16 cellular contexts compared by ENCODE assay signal in genomic region chr14:95525999-95526398, GRCh38. TPM values are rescaled to one million over a fixed set of nuclear protein-coding genes. Genes with fewer than 3 reads are reported as not detected.
DNase-seq lines count a peak whose midpoint lies in the region; ATAC-seq and TF ChIP-seq lines count a peak whose summit lies in the region.
"Had no signal": no experiment of that assay in that cellular context is flagged by ENCODE, and none has a peak within 500 bp of the region (broad histone marks: within the 10 kb centered on the region; RNA-seq: fewer than 3 reads in every experiment).

No MANE protein-coding gene starts in this region.

- H3K4me3 ChIP-seq in right lobe of liver (no peak overlapping the region), uterus (no peak overlapping the region)
- H3K4me3 ChIP-seq: dorsolateral prefrontal cortex, lung had no signal

- no peaks in the 10 kb centered on the region for H3K27me3 ChIP-seq in right lobe of liver
- no peaks in the 10 kb centered on the region for H3K27me3 ChIP-seq in uterus
- H3K27me3 ChIP-seq: dorsolateral prefrontal cortex had no signal

- TF ChIP-seq CTCF in right lobe of liver (IDR thresholded peaks at IDR 0.05) = no peak
- no peak for TF ChIP-seq CTCF in uterus (IDR thresholded peaks at IDR 0.05)

- H3K4me3 Mint-ChIP-seq in activated CD4-positive, alpha-beta memory T cell treated with anti-CD3 and anti-CD28 coated beads, Interleukin-2, amount 10 ng/mL, durations not matched to agents 7 days and 5 days = no peak overlapping the region

- no peak for DNase-seq in activated naive CD4-positive, alpha-beta T cell treated with anti-CD3 and anti-CD28 coated beads, Interleukin-2, amount 50 U/mL, for 72 hours (ENCODE audit: low spot score in 2 of 2)
- DNase-seq in activated naive CD4-positive, alpha-beta T cell treated with Interleukin-2 at 50 U/mL for 16 hours = no peak
- DNase-seq in activated CD4-positive, alpha-beta memory T cell treated with anti-CD3 and anti-CD28 coated beads, Interleukin-2, amount 10 ng/mL, durations not matched to agents 7 days and 5 days = no peak
- DNase-seq in right lobe of liver (no peak), uterus (no peak), NCI-H2107 (lab: John Stamatoyannopoulos, UW) (no peak), NCI-H226 (no peak)
- DNase-seq: anterior cingulate cortex, DMS53, dorsolateral prefrontal cortex, HCEC 1CT, NCI-H187, NCI-H748 treated with DMSO at 0.1 percent for 48 hours, substantia nigra had no signal

- intact Hi-C loops in right lobe of liver (cut with DNase I) = loop anchor here (5.0 to 10.0 kb wide), 2 partner anchors 79 to 81 kb away; no protein-coding TSS in a partner anchor
- intact Hi-C loops in uterus (cut with DNase I; ENCODE audit: low total_unique reads) = loop anchor here (5.0 kb wide), 1 partner anchor 84 kb away; no protein-coding TSS in a partner anchor

- H3K9me3 ChIP-seq in right lobe of liver (no peaks in the 10 kb centered on the region), uterus (no peaks in the 10 kb centered on the region)

- CTCF ChIA-PET in activated CD4-positive, alpha-beta memory T cell treated with anti-CD3 and anti-CD28 coated beads, Interleukin-2, amount 10 ng/mL, durations not matched to agents 7 days and 5 days (lab: Charles Lee) = interaction anchor here (1.0 to 7.4 kb wide), 12 partner anchors 10 to 84 kb away, joined by 3 to 118 read pairs (median 17); partner anchors contain the start of gene SYNE3

- POLR2A ChIA-PET in activated CD4-positive, alpha-beta memory T cell treated with anti-CD3 and anti-CD28 coated beads, Interleukin-2, amount 10 ng/mL, durations not matched to agents 7 days and 5 days (lab: Charles Lee) = interaction anchor here (2.1 to 9.2 kb wide), 6 partner anchors 7 to 82 kb away, joined by 13 to 199 read pairs (median 26); partner anchors contain the start of genes GLRX5 and SYNE3

- H3K4me1 ChIP-seq in right lobe of liver (peaks cover 0 to 62% (median 32%) of the 10 kb centered on the region in 4 donors), uterus (peaks cover 0 to 9% of the 10 kb centered on the region in 2 donors)

- H3K4me1 Mint-ChIP-seq in activated CD4-positive, alpha-beta memory T cell treated with anti-CD3 and anti-CD28 coated beads, Interleukin-2, amount 10 ng/mL, durations not matched to agents 7 days and 5 days = peaks cover 82% of the 10 kb centered on the region

- peak overlapping the region; percentile 67 to 95 for H3K27ac Mint-ChIP-seq in activated naive CD4-positive, alpha-beta T cell treated with anti-CD3 and anti-CD28 coated beads, Interleukin-2, amount 50 U/mL, for 72 hours
- H3K27ac Mint-ChIP-seq in activated CD4-positive, alpha-beta memory T cell treated with anti-CD3 and anti-CD28 coated beads, Interleukin-2, amount 10 ng/mL, durations not matched to agents 7 days and 5 days = peak overlapping the region; percentile 95

- H3K36me3 Mint-ChIP-seq in activated naive CD4-positive, alpha-beta T cell treated with anti-CD3 and anti-CD28 coated beads, Interleukin-2, amount 50 U/mL, for 72 hours = peaks cover 5 to 11% of the 10 kb centered on the region in 2 donors
- peaks cover 14% of the 10 kb centered on the region for H3K36me3 Mint-ChIP-seq in activated CD4-positive, alpha-beta memory T cell treated with anti-CD3 and anti-CD28 coated beads, Interleukin-2, amount 10 ng/mL, durations not matched to agents 7 days and 5 days (ENCODE audit: low read depth)

- H3K9me3 Mint-ChIP-seq in activated naive CD4-positive, alpha-beta T cell treated with anti-CD3 and anti-CD28 coated beads, Interleukin-2, amount 50 U/mL, for 72 hours = no peaks in the 10 kb centered on the region
- H3K9me3 Mint-ChIP-seq in activated CD4-positive, alpha-beta memory T cell treated with anti-CD3 and anti-CD28 coated beads, Interleukin-2, amount 10 ng/mL, durations not matched to agents 7 days and 5 days = no peaks in the 10 kb centered on the region

- peak overlapping the region in 2 of 3 donors; percentile 42 to 77 for H3K27ac ChIP-seq in right lobe of liver
- H3K27ac ChIP-seq in uterus = peak overlapping the region; percentile 81 to 83

- no peak for ATAC-seq in activated naive CD4-positive, alpha-beta T cell treated with anti-CD3 and anti-CD28 coated beads, Interleukin-2, amount 50 U/mL, for 72 hours
- ATAC-seq in right lobe of liver (no peak), HG02642 (IDR thresholded peaks at IDR 0.05; ENCODE audit: poor library complexity, unreplicated experiment) (no peak)

- TF ChIP-seq POLR2A in right lobe of liver (IDR thresholded peaks at IDR 0.05) (no peak), uterus (IDR thresholded peaks at IDR 0.05) (no peak)

- no peaks in the 10 kb centered on the region for H3K27me3 Mint-ChIP-seq in activated CD4-positive, alpha-beta memory T cell treated with anti-CD3 and anti-CD28 coated beads, Interleukin-2, amount 10 ng/mL, durations not matched to agents 7 days and 5 days

- WGBS in right lobe of liver (ENCODE audit: insufficient coverage, low coverage, low lambda C conversion rate, missing lambda C conversion rate) = 73% methylated on average over 5 of the region's 5 CpGs

- H3K36me3 ChIP-seq in right lobe of liver (no peaks in the 10 kb centered on the region), uterus (no peaks in the 10 kb centered on the region)

RNA-seq across cellular contexts. Expression of gene GLRX5, which starts 8.9 kb away (rescaled TPM):
- 10 to 100 TPM; 36.0 to 45.9 TPM for total RNA-seq in activated naive CD4-positive, alpha-beta T cell treated with anti-CD3 and anti-CD28 coated beads, Interleukin-2, amount 50 U/mL, for 72 hours
- total RNA-seq in activated CD4-positive, alpha-beta memory T cell treated with anti-CD3 and anti-CD28 coated beads, Interleukin-2, amount 10 ng/mL, durations not matched to agents 7 days and 5 days = 10 to 100 TPM; 30.4 to 34.5 TPM
- total RNA-seq in right lobe of liver = 10 to 100 TPM; 31.4 to 48.5 (median 40.2) TPM
- total RNA-seq in uterus = 10 to 100 TPM in 3 of 4 donors, 1 to 10 TPM in 1; 5.9 to 40.3 (median 23.7) TPM

RNA-seq across cellular contexts. Expression of gene SYNE3, which starts 9.5 kb away (rescaled TPM):
- 10 to 100 TPM in 1 of 2 donors, 1 to 10 TPM in 1; 9.9 to 73.8 TPM for total RNA-seq in activated naive CD4-positive, alpha-beta T cell treated with anti-CD3 and anti-CD28 coated beads, Interleukin-2, amount 50 U/mL, for 72 hours
- total RNA-seq in activated CD4-positive, alpha-beta memory T cell treated with anti-CD3 and anti-CD28 coated beads, Interleukin-2, amount 10 ng/mL, durations not matched to agents 7 days and 5 days = 10 to 100 TPM; 86.2 to 89.5 TPM
- total RNA-seq in right lobe of liver (10 to 100 TPM in 1 of 6 experiments, 1 to 10 TPM in 5; 3.7 to 11.6 (median 5.0) TPM), uterus (10 to 100 TPM in 2 of 4 donors, 1 to 10 TPM in 2; 4.9 to 36.1 (median 15.2) TPM)
